In genomic region chr6:16201706-16202105, GRCh38 we compare ENCODE assay signal across 26 cellular contexts.
"Had no signal": no experiment of that assay in that cellular context is flagged by ENCODE, and none has a peak within 500 bp of the region (broad histone marks: within the 10 kb centered on the region; RNA-seq: fewer than 3 reads in every experiment).

No MANE protein-coding gene starts in this region.

- DNase-seq: activated CD4-positive, alpha-beta T cell treated with anti-CD3 and anti-CD28 coated beads, Interleukin-2, amount 10 ng/mL, durations not matched to agents 24 days and 14 days; activated CD4-positive, alpha-beta T cell treated with anti-CD3 and anti-CD28 coated beads, Interleukin-2, amount 50 U/mL, for 48 hours; activated CD4-positive, CD25-positive, alpha-beta regulatory T cell treated with anti-CD3 and anti-CD28 coated beads, Interleukin-2, amount 50 U/mL, for 72 hours; activated CD8-positive, alpha-beta memory T cell treated with anti-CD3 and anti-CD28 coated beads, Interleukin-2, amount 10 ng/mL, durations not matched to agents 7 days and 5 days; activated effector memory CD4-positive, alpha-beta T cell treated with Interleukin-2 at 50 U/mL for 16 hours; activated naive CD4-positive, alpha-beta T cell; activated T-cell treated with anti-CD3 and anti-CD28 coated beads, Interleukin-2, amount 50 U/mL, for 24 hours; aorta; body of pancreas; Kasumi-1; KBM-7; NCI-H1105 treated with DMSO at 0.1 percent for 48 hours; NCI-H1436 treated with DMSO at 0.1 percent for 48 hours; NCI-H187; NCI-H2081; NCI-H510A treated with DMSO at 0.1 percent for 48 hours; NCI-H69; NK-92 treated with Interleukin-12 subunit alpha and Interleukin-12 subunit beta, amount 100 ng/mL, for 24 hours; PC-3; SHP77; T-helper 9 cell had no signal

- H3K9me3 ChIP-seq: body of pancreas, SJSA1 had no signal

- H3K27me3 Mint-ChIP-seq: activated naive CD4-positive, alpha-beta T cell treated with anti-CD3 and anti-CD28 coated beads, Interleukin-2, amount 50 U/mL, for 24 hours had no signal

- H3K4me3 Mint-ChIP-seq: activated CD4-positive, alpha-beta T cell treated with anti-CD3 and anti-CD28 coated beads, Interleukin-2, amount 10 ng/mL, durations not matched to agents 24 days and 14 days; activated CD8-positive, alpha-beta memory T cell treated with anti-CD3 and anti-CD28 coated beads, Interleukin-2, amount 10 ng/mL, durations not matched to agents 7 days and 5 days; activated naive CD4-positive, alpha-beta T cell treated with anti-CD3 and anti-CD28 coated beads, Interleukin-2, amount 50 U/mL, for 24 hours; activated T-cell treated with anti-CD3 and anti-CD28 coated beads, Interleukin-2, amount 50 U/mL, for 24 hours; activated T-helper 1 cell treated with anti-CD3 and anti-CD28 coated beads, Interleukin-12 subunit alpha, Interleukin-12 subunit beta, Interleukin-2, Interleukin-4 antibody, amounts not matched to agents 30 ng/mL and 10 ng/mL and 1 ng/mL, durations not matched to agents 14 hours and 24 hours and 36 hours; T-helper 1 cell treated with Interleukin-12 subunit alpha and Interleukin-12 subunit beta and Interleukin-4 antibody, amounts not matched to agents 30 μg/mL and 1 μg/mL, for 36 hours; WTC11 had no signal

- H3K36me3 ChIP-seq: SJSA1 had no signal

- H3K4me3 ChIP-seq: body of pancreas, SJSA1 had no signal

- H3K36me3 Mint-ChIP-seq: activated CD8-positive, alpha-beta memory T cell treated with anti-CD3 and anti-CD28 coated beads, Interleukin-2, amount 10 ng/mL, durations not matched to agents 7 days and 5 days; activated naive CD4-positive, alpha-beta T cell treated with anti-CD3 and anti-CD28 coated beads, Interleukin-2, amount 50 U/mL, for 24 hours; WTC11 had no signal

- H3K4me1 ChIP-seq: body of pancreas had no signal

- H3K27ac Mint-ChIP-seq: activated CD4-positive, alpha-beta T cell treated with anti-CD3 and anti-CD28 coated beads, Interleukin-2, amount 10 ng/mL, durations not matched to agents 24 days and 14 days; activated CD8-positive, alpha-beta memory T cell treated with anti-CD3 and anti-CD28 coated beads, Interleukin-2, amount 10 ng/mL, durations not matched to agents 7 days and 5 days; activated naive CD4-positive, alpha-beta T cell treated with anti-CD3 and anti-CD28 coated beads, Interleukin-2, amount 50 U/mL, for 24 hours; activated T-cell treated with anti-CD3 and anti-CD28 coated beads, Interleukin-2, amount 50 U/mL, for 24 hours; activated T-helper 1 cell treated with anti-CD3 and anti-CD28 coated beads, Interleukin-12 subunit alpha, Interleukin-12 subunit beta, Interleukin-2, Interleukin-4 antibody, amounts not matched to agents 30 ng/mL and 10 ng/mL and 1 ng/mL, durations not matched to agents 14 hours and 24 hours and 36 hours; T-helper 1 cell treated with Interleukin-12 subunit alpha and Interleukin-12 subunit beta and Interleukin-4 antibody, amounts not matched to agents 30 μg/mL and 1 μg/mL, for 36 hours; WTC11 had no signal

- H3K27ac ChIP-seq: body of pancreas, SJSA1 had no signal

- H3K27me3 ChIP-seq: body of pancreas, SJSA1 had no signal

- H3K9me3 Mint-ChIP-seq: activated CD4-positive, alpha-beta T cell treated with anti-CD3 and anti-CD28 coated beads, Interleukin-2, amount 10 ng/mL, durations not matched to agents 24 days and 14 days; activated naive CD4-positive, alpha-beta T cell treated with anti-CD3 and anti-CD28 coated beads, Interleukin-2, amount 50 U/mL, for 24 hours; activated T-cell treated with anti-CD3 and anti-CD28 coated beads, Interleukin-2, amount 50 U/mL, for 24 hours; activated T-helper 1 cell treated with anti-CD3 and anti-CD28 coated beads, Interleukin-12 subunit alpha, Interleukin-12 subunit beta, Interleukin-2, Interleukin-4 antibody, amounts not matched to agents 30 ng/mL and 10 ng/mL and 1 ng/mL, durations not matched to agents 14 hours and 24 hours and 36 hours; T-helper 1 cell treated with Interleukin-12 subunit alpha and Interleukin-12 subunit beta and Interleukin-4 antibody, amounts not matched to agents 30 μg/mL and 1 μg/mL, for 36 hours had no signal

- H3K4me1 Mint-ChIP-seq: activated naive CD4-positive, alpha-beta T cell treated with anti-CD3 and anti-CD28 coated beads, Interleukin-2, amount 50 U/mL, for 24 hours had no signal
